ENCODE assay signal across 16 cellular contexts in genomic region chr1:15963363-15963967, GRCh38. TPM values are rescaled to one million over a fixed set of nuclear protein-coding genes. Genes with fewer than 3 reads are reported as not detected.
DNase-seq lines count a peak whose midpoint lies in the region; ATAC-seq and TF ChIP-seq lines count a peak whose summit lies in the region.
"Had no signal": no experiment of that assay in that cellular context is flagged by ENCODE, and none has a peak within 500 bp of the region (broad histone marks: within the 10 kb centered on the region; RNA-seq: fewer than 3 reads in every experiment).

No MANE protein-coding gene starts in this region.

- peak overlapping the region; percentile 74 for H3K27ac Mint-ChIP-seq in activated naive CD4-positive, alpha-beta T cell treated with anti-CD3 and anti-CD28 coated beads, Interleukin-2, amount 10 ng/mL, durations not matched to agents 7 days and 5 days
- H3K27ac Mint-ChIP-seq in T-cell: peak overlapping the region; percentile 29 to 55

- CTCF ChIA-PET in activated naive CD4-positive, alpha-beta T cell treated with anti-CD3 and anti-CD28 coated beads, Interleukin-2, amount 10 ng/mL, durations not matched to agents 7 days and 5 days (lab: Charles Lee): no interaction called here
- CTCF ChIA-PET in T-cell (lab: Charles Lee): no interaction called here

- TF ChIP-seq CTCF in dorsolateral prefrontal cortex (IDR thresholded peaks at IDR 0.05 in 54 of 56, conservative IDR thresholded peaks at IDR 0.05 in 2 of 56; ENCODE audit: low read depth in 1 of 56, partially characterized antibody in 56 of 56) (no peak), tibial artery (IDR thresholded peaks at IDR 0.05) (no peak)

- intact Hi-C loops in dorsolateral prefrontal cortex (cut with DNase I): loop anchor here in 1 of 2 donors (5.0 kb wide), 1 partner anchor 76 kb away; no protein-coding TSS in a partner anchor
- intact Hi-C loops in tibial artery (cut with DNase I; ENCODE audit: low total_unique reads): loop anchor here (5.0 kb wide), 1 partner anchor 136 kb away; no protein-coding TSS in a partner anchor

- H3K4me3 ChIP-seq in dorsolateral prefrontal cortex: no peak overlapping the region
- no peak overlapping the region for H3K4me3 ChIP-seq in tibial artery
- H3K4me3 ChIP-seq in MG63: no peak overlapping the region
- no peak overlapping the region for H3K4me3 ChIP-seq in SJCRH30
- H3K4me3 ChIP-seq: breast epithelium, heart right ventricle, left lung had no signal

- peaks cover 0 to 64% (median 25%) of the 10 kb centered on the region in 4 donors for H3K4me1 ChIP-seq in tibial artery
- H3K4me1 ChIP-seq in SJCRH30: peaks cover 7% of the 10 kb centered on the region
- H3K4me1 ChIP-seq: breast epithelium had no signal

- no peaks in the 10 kb centered on the region for H3K27me3 ChIP-seq in dorsolateral prefrontal cortex
- H3K27me3 ChIP-seq in tibial artery: no peaks in the 10 kb centered on the region
- no peaks in the 10 kb centered on the region for H3K27me3 ChIP-seq in MG63
- no peaks in the 10 kb centered on the region for H3K27me3 ChIP-seq in SJCRH30
- H3K27me3 ChIP-seq: breast epithelium, heart right ventricle, left lung had no signal

- H3K36me3 ChIP-seq in tibial artery: peaks cover 0 to 7% (median 0%) of the 10 kb centered on the region in 3 donors
- peaks cover 9% of the 10 kb centered on the region for H3K36me3 ChIP-seq in MG63
- H3K36me3 ChIP-seq in SJCRH30: peaks cover 19% of the 10 kb centered on the region
- H3K36me3 ChIP-seq: breast epithelium had no signal

- no peak for ATAC-seq in T-cell (replicated peaks in 1 of 4)

- no peak for DNase-seq in activated naive CD4-positive, alpha-beta T cell treated with anti-CD3 and anti-CD28 coated beads, Interleukin-2, amount 10 ng/mL, durations not matched to agents 7 days and 5 days
- no peak for DNase-seq in activated naive CD4-positive, alpha-beta T cell treated with Interleukin-2 at 50 U/mL for 16 hours
- DNase-seq in T-cell (no peak), dorsolateral prefrontal cortex (no peak), tibial artery (no peak), GM19238 (ENCODE audit: insufficient read length, low spot score) (no peak), MG63 (no peak), SJCRH30 (no peak)
- DNase-seq: heart right ventricle, left lung, NCI-H1930, occipital lobe had no signal

- peak overlapping the region in 57 of 59 donors; percentile 21 to 98 (median 93) for H3K27ac ChIP-seq in dorsolateral prefrontal cortex
- peak overlapping the region; percentile 21 to 54 for H3K27ac ChIP-seq in tibial artery
- no peak overlapping the region for H3K27ac ChIP-seq in SJCRH30
- H3K27ac ChIP-seq: breast epithelium had no signal

- POLR2A ChIA-PET in T-cell (lab: Charles Lee): no interaction called here

- no peaks in the 10 kb centered on the region for H3K9me3 Mint-ChIP-seq in activated naive CD4-positive, alpha-beta T cell treated with anti-CD3 and anti-CD28 coated beads, Interleukin-2, amount 10 ng/mL, durations not matched to agents 7 days and 5 days
- no peaks in the 10 kb centered on the region for H3K9me3 Mint-ChIP-seq in T-cell

- no peak overlapping the region for H3K4me3 Mint-ChIP-seq in activated naive CD4-positive, alpha-beta T cell treated with anti-CD3 and anti-CD28 coated beads, Interleukin-2, amount 10 ng/mL, durations not matched to agents 7 days and 5 days
- H3K4me3 Mint-ChIP-seq in T-cell: peak overlapping the region in 1 of 3 donors; percentile 52

- H3K36me3 Mint-ChIP-seq in activated naive CD4-positive, alpha-beta T cell treated with anti-CD3 and anti-CD28 coated beads, Interleukin-2, amount 10 ng/mL, durations not matched to agents 7 days and 5 days: peaks cover 28% of the 10 kb centered on the region
- H3K36me3 Mint-ChIP-seq in T-cell: peaks cover 21% of the 10 kb centered on the region

- peaks cover 57% of the 10 kb centered on the region for H3K4me1 Mint-ChIP-seq in activated naive CD4-positive, alpha-beta T cell treated with anti-CD3 and anti-CD28 coated beads, Interleukin-2, amount 10 ng/mL, durations not matched to agents 7 days and 5 days
- peaks cover 71 to 83% (median 73%) of the 10 kb centered on the region in 3 donors for H3K4me1 Mint-ChIP-seq in T-cell

- H3K27me3 Mint-ChIP-seq in activated naive CD4-positive, alpha-beta T cell treated with anti-CD3 and anti-CD28 coated beads, Interleukin-2, amount 10 ng/mL, durations not matched to agents 7 days and 5 days: no peaks in the 10 kb centered on the region
- no peaks in the 10 kb centered on the region for H3K27me3 Mint-ChIP-seq in T-cell

- no peaks in the 10 kb centered on the region for H3K9me3 ChIP-seq in tibial artery
- no peaks in the 10 kb centered on the region for H3K9me3 ChIP-seq in MG63
- H3K9me3 ChIP-seq in SJCRH30 (replicated peaks): no peaks in the 10 kb centered on the region
- H3K9me3 ChIP-seq: breast epithelium, heart right ventricle, left lung had no signal

RNA-seq across cellular contexts. Expression of gene ZBTB17, which starts 12.4 kb away (rescaled TPM):
- 10 to 100 TPM; 66.6 to 82.6 (median 78.3) TPM for total RNA-seq in T-cell
- total RNA-seq in dorsolateral prefrontal cortex: 10 to 100 TPM; 29.3 to 71.4 (median 45.9) TPM
- total RNA-seq in MG63 (2014; rRNA removed; shearing (Covaris generic); ENCODE audit: low replicate concordance): 25.7 and 29.1 TPM in 2 replicates
- 27.1 and 34.9 TPM in 2 replicates for total RNA-seq in SJCRH30 (2014; rRNA removed; shearing (Covaris generic))

RNA-seq across cellular contexts. Expression of gene SRARP, which starts 40.6 kb away (rescaled TPM):
- total RNA-seq in T-cell (not detected), dorsolateral prefrontal cortex (10 to 100 TPM in 12 of 120 experiments, 1 to 10 TPM in 108; 2.1 to 17.6 (median 5.9) TPM)
- not detected in 2 replicates for total RNA-seq in MG63 (2014; rRNA removed; shearing (Covaris generic); ENCODE audit: low replicate concordance)
- total RNA-seq in SJCRH30 (2014; rRNA removed; shearing (Covaris generic)): not detected in 2 replicates
- total RNA-seq: endothelial cell of umbilical vein; G401; left lung; T-helper 1 cell treated with Interleukin-12 subunit alpha and Interleukin-12 subunit beta and Interleukin-4 antibody, amounts not matched to agents 30 ng/mL and 1 ng/mL, for 36 hours had no signal

RNA-seq across cellular contexts. Expression of gene HSPB7, which starts 54.4 kb away (rescaled TPM):
- under 1 TPM in 1 of 5 donors, not detected in 4; 0.19 TPM for total RNA-seq in T-cell
- 10 to 100 TPM in 2 of 120 experiments, 1 to 10 TPM in 107, under 1 TPM in 11; 0.34 to 16.8 (median 2.1) TPM for total RNA-seq in dorsolateral prefrontal cortex
- 1.9 and 4.5 TPM in 2 replicates for total RNA-seq in MG63 (2014; rRNA removed; shearing (Covaris generic); ENCODE audit: low replicate concordance)
- total RNA-seq in SJCRH30 (2014; rRNA removed; shearing (Covaris generic)): 81.4 and 83.9 TPM in 2 replicates
- total RNA-seq: endothelial cell of umbilical vein; occipital lobe; T-helper 1 cell treated with Interleukin-12 subunit alpha and Interleukin-12 subunit beta and Interleukin-4 antibody, amounts not matched to agents 30 ng/mL and 1 ng/mL, for 36 hours had no signal

RNA-seq across cellular contexts. Expression of gene CLCNKA, which starts 58.4 kb away (rescaled TPM):
- total RNA-seq in T-cell (not detected), dorsolateral prefrontal cortex (1 to 10 TPM in 15 of 120 experiments, under 1 TPM in 42, not detected in 63; 0.16 to 2.5 (median 0.66) TPM)
- not detected in 2 replicates for total RNA-seq in MG63 (2014; rRNA removed; shearing (Covaris generic); ENCODE audit: low replicate concordance)
- total RNA-seq in SJCRH30 (2014; rRNA removed; shearing (Covaris generic)): 0.42 TPM in 1 of 2 replicates, not detected in the other
- total RNA-seq: endothelial cell of umbilical vein; occipital lobe; T-helper 1 cell treated with Interleukin-12 subunit alpha and Interleukin-12 subunit beta and Interleukin-4 antibody, amounts not matched to agents 30 ng/mL and 1 ng/mL, for 36 hours had no signal
